9 cellular contexts compared by ENCODE assay signal in the genomic region with DNA sequence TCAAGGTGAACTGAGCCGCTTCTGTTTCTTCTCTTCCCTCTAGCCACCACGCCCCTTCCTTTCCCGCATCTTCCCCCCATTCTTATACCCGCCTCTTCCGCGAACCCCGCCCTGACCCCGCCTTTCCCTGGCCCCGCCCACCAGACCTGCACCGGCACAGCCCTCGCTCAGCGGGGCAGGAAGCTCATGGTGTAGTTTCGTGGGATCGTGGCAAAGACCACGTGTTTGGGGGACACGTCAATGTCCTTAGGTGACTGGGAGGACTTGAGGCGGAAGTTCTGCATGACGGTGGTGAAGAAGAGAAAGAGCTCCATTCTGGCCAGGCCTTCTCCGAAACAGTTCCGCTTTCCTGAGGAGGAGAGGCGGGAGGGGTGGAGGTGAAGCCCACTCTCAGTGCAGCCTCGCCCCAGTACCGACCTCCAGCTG. TPM values are rescaled to one million over a fixed set of nuclear protein-coding genes. Genes with fewer than 3 reads are reported as not detected.
DNase-seq lines count a peak whose midpoint lies in the region; ATAC-seq and TF ChIP-seq lines count a peak whose summit lies in the region.
"Not testable (repeated sequence)": the region's sequence is repeated elsewhere in the genome, so short reads cannot be mapped to it uniquely, and the experiment has no call there.
"Had no signal": no experiment of that assay in that cellular context is flagged by ENCODE, and none has a peak within 500 bp of the region (broad histone marks: within the 10 kb centered on the region; RNA-seq: fewer than 3 reads in every experiment).

No MANE protein-coding gene starts in this region.

- H3K36me3 Mint-ChIP-seq in GM23338 (ENCODE audit: low read depth); activated naive CD4-positive, alpha-beta T cell treated with anti-CD3 and anti-CD28 coated beads for 36 hours (ENCODE audit: low read depth); natural killer cell: not testable (repeated sequence)

- H3K9me3 ChIP-seq in Peyer's patch, result not testable (repeated sequence)

- peak overlapping the region; percentile 56 for H3K4me3 ChIP-seq in GM23338
- H3K4me3 ChIP-seq in Peyer's patch, result not testable (repeated sequence)

- ATAC-seq in GM23338 (peak; percentile 98), natural killer cell (peak; percentile 78 to 92 (median 81))
- ATAC-seq in Right ventricle myocardium inferior, result not testable (repeated sequence)

- not testable (repeated sequence) for H3K9me3 Mint-ChIP-seq in GM23338; activated naive CD4-positive, alpha-beta T cell treated with anti-CD3 and anti-CD28 coated beads for 36 hours; natural killer cell

- H3K36me3 ChIP-seq in GM23338 (ENCODE audit: insufficient read depth); Peyer's patch: not testable (repeated sequence)

- not testable (repeated sequence) for H3F3A ChIP-seq in GM23338 (replicated peaks; ENCODE audit: low read depth)

- CTCF ChIA-PET in activated naive CD4-positive, alpha-beta T cell treated with anti-CD3 and anti-CD28 coated beads for 36 hours (lab: Charles Lee), result not testable (repeated sequence)

- DNase-seq in AG20443 (ENCODE audit: low spot score) (peak; percentile 35), GM23338 (ENCODE audit: low spot score) (peak; percentile 87), Peyer's patch (peak; percentile 59 to 95 (median 69)), Right ventricle myocardium inferior (ENCODE audit: missing footprints) (peak; percentile 83), natural killer cell (peak; percentile 46)
- DNase-seq in activated CD4-positive, alpha-beta T cell treated with anti-CD3 and anti-CD28 coated beads, Interleukin-2, amount 50 U/mL, for 24 hours (ENCODE audit: low read depth in 1 of 2, low spot score in 1 of 2), result peak; percentile 74
- DNase-seq in activated naive CD4-positive, alpha-beta T cell treated with anti-CD3 and anti-CD28 coated beads for 36 hours, result peak; percentile 100
- DNase-seq in stimulated activated CD8-positive, alpha-beta memory T cell treated with anti-CD3 and anti-CD28 coated beads, Interleukin-12 subunit alpha, Interleukin-12 subunit beta, amount 100 ng/mL, for 4 hours (ENCODE audit: low read depth), result peak; percentile 60

- not testable (repeated sequence) for H3K27ac Mint-ChIP-seq in GM23338
- peak overlapping the region; percentile 59 for H3K27ac Mint-ChIP-seq in activated naive CD4-positive, alpha-beta T cell treated with anti-CD3 and anti-CD28 coated beads for 36 hours
- H3K27ac Mint-ChIP-seq in natural killer cell, result peak overlapping the region; percentile 25 to 83

- H3K27me3 ChIP-seq in GM23338 (ENCODE audit: insufficient read depth), result peaks cover 14% of the 10 kb centered on the region
- H3K27me3 ChIP-seq in Peyer's patch, result not testable (repeated sequence)

- peak overlapping the region; percentile 74 for H3K4me2 ChIP-seq in GM23338

- H3K4me1 Mint-ChIP-seq in GM23338; activated naive CD4-positive, alpha-beta T cell treated with anti-CD3 and anti-CD28 coated beads for 36 hours (ENCODE audit: low read depth): not testable (repeated sequence)
- H3K4me1 Mint-ChIP-seq in natural killer cell, result peaks cover 8 to 17% of the 10 kb centered on the region in 2 donors

- intact Hi-C loops in activated naive CD4-positive, alpha-beta T cell treated with anti-CD3 and anti-CD28 coated beads for 36 hours (cut with micrococcal nuclease), result loop anchor here (2.0 kb wide), 2 partner anchors 31 to 33 kb away; no protein-coding TSS in a partner anchor
- intact Hi-C loops in Right ventricle myocardium inferior (cut with DNase I); natural killer cell (cut with micrococcal nuclease): not testable (repeated sequence)

- not testable (repeated sequence) for H2AFZ ChIP-seq in GM23338

- H4K20me1 ChIP-seq in GM23338 (replicated peaks; ENCODE audit: insufficient read depth), result not testable (repeated sequence)

- not testable (repeated sequence) for H3K79me2 ChIP-seq in GM23338 (replicated peaks; ENCODE audit: insufficient read depth)

- peaks cover 15% of the 10 kb centered on the region for H3K27me3 Mint-ChIP-seq in GM23338 (ENCODE audit: insufficient read depth, low read depth, poor library complexity)
- peaks cover 26% of the 10 kb centered on the region for H3K27me3 Mint-ChIP-seq in activated naive CD4-positive, alpha-beta T cell treated with anti-CD3 and anti-CD28 coated beads for 36 hours (ENCODE audit: low read depth)
- peaks cover 33 to 52% of the 10 kb centered on the region in 2 donors for H3K27me3 Mint-ChIP-seq in natural killer cell (ENCODE audit: low read depth in 2 of 2)

- H3K27ac ChIP-seq in GM23338 (ENCODE audit: low read depth); Peyer's patch: not testable (repeated sequence)

- not testable (repeated sequence) for TF ChIP-seq CTCF in GM23338 (conservative IDR thresholded peaks at IDR 0.05; ENCODE audit: low read depth in 2 of 2); Peyer's patch (IDR thresholded peaks at IDR 0.05); natural killer cell (IDR thresholded peaks at IDR 0.05)

- H3K4me3 Mint-ChIP-seq in GM23338 (peak overlapping the region; percentile 60), natural killer cell (peak overlapping the region; percentile 81)
- peak overlapping the region; percentile 68 for H3K4me3 Mint-ChIP-seq in activated naive CD4-positive, alpha-beta T cell treated with anti-CD3 and anti-CD28 coated beads for 36 hours

- not testable (repeated sequence) for TF ChIP-seq POLR2A in Peyer's patch (IDR thresholded peaks at IDR 0.05)

- H3K9me2 ChIP-seq in GM23338 (ENCODE audit: insufficient read depth), result not testable (repeated sequence)

- H3K4me1 ChIP-seq in GM23338 (ENCODE audit: insufficient read depth); Peyer's patch: not testable (repeated sequence)

RNA-seq across cellular contexts. Expression of gene CYP2A7, which starts 6.5 kb away (rescaled TPM):
- total RNA-seq in GM23338 (2014; rRNA removed; shearing (Covaris generic)), result 4.8 TPM in 1 of 2 replicates, not detected in the other
- polyA plus RNA-seq in GM23338 (2016; fragmentation: Nextera tagmentation; extraction: Ambion mirVana), result not detected in 2 replicates
- total RNA-seq in Peyer's patch (not detected), Right ventricle myocardium inferior (not detected), natural killer cell (not detected)
- total RNA-seq in activated naive CD4-positive, alpha-beta T cell treated with anti-CD3 and anti-CD28 coated beads for 36 hours, result not detected
- total RNA-seq: A172 had no signal

RNA-seq across cellular contexts. Expression of gene CYP2A6, which starts 25.3 kb away (rescaled TPM):
- total RNA-seq in GM23338 (2014; rRNA removed; shearing (Covaris generic)), result not detected in 2 replicates
- polyA plus RNA-seq in GM23338 (2016; fragmentation: Nextera tagmentation; extraction: Ambion mirVana), result 0.39 TPM in 1 of 2 replicates, not detected in the other
- total RNA-seq in Peyer's patch, result not detected
- total RNA-seq in activated naive CD4-positive, alpha-beta T cell treated with anti-CD3 and anti-CD28 coated beads for 36 hours, result not detected
- total RNA-seq in Right ventricle myocardium inferior, result not detected
- total RNA-seq in natural killer cell, result not detected
- total RNA-seq: A172 had no signal

Comparison
In these comparisons a context has a peak if more than half of its experiments do, and no peak if none do; other contexts are left out.
1. DNase-seq: peak in every context shown above with its lines; median percentile 100 in activated naive CD4-positive, alpha-beta T cell treated with anti-CD3 and anti-CD28 coated beads for 36 hours; 87 in GM23338; 83 in Right ventricle myocardium inferior; 74 in activated CD4-positive, alpha-beta T cell treated with anti-CD3 and anti-CD28 coated beads, Interleukin-2, amount 50 U/mL, for 24 hours; 69 in Peyer's patch; 60 in stimulated activated CD8-positive, alpha-beta memory T cell treated with anti-CD3 and anti-CD28 coated beads, Interleukin-12 subunit alpha, Interleukin-12 subunit beta, amount 100 ng/mL, for 4 hours; 46 in natural killer cell; 35 in AG20443.